Comparison of ENCODE assay signal across 1 cellular context in genomic region chr2:201132518-201132917, GRCh38.
TF ChIP-seq lines count a peak whose summit lies in the region.

No MANE protein-coding gene starts in this region.

TF ChIP-seq in IMR-90, 13 proteins besides CTCF, POLR2A, EP300 and RAD21:
- TF ChIP-seq MXI1 (IDR thresholded peaks at IDR 0.05; ENCODE audit: borderline replicate concordance, low read depth, low read length) = no peak
- no peak for TF ChIP-seq SMC3 (IDR thresholded peaks at IDR 0.05; ENCODE audit: low read depth, low read length)
- TF ChIP-seq USF2 (IDR thresholded peaks at IDR 0.05; ENCODE audit: low read depth, low read length) = no peak
- TF ChIP-seq RCOR1 (IDR thresholded peaks at IDR 0.05; ENCODE audit: insufficient replicate concordance, low read length) = no peak
- no peak for TF ChIP-seq BHLHE40 (IDR thresholded peaks at IDR 0.05; ENCODE audit: low read depth, low read length)
TF ChIP-seq in IMR-90: peak in this region for 0.
